23 cellular contexts compared by ENCODE assay signal in genomic region chr3:61078016-61078415, GRCh38.
"Had no signal": no experiment of that assay in that cellular context is flagged by ENCODE, and none has a peak within 500 bp of the region (broad histone marks: within the 10 kb centered on the region; RNA-seq: fewer than 3 reads in every experiment).

No MANE protein-coding gene starts in this region.

- H3K27ac Mint-ChIP-seq: activated CD4-positive, alpha-beta T cell treated with anti-CD3 and anti-CD28 coated beads for 36 hours; activated CD8-positive, alpha-beta T cell treated with anti-CD3 and anti-CD28 coated beads for 36 hours; activated naive CD8-positive, alpha-beta T cell treated with anti-CD3 and anti-CD28 coated beads, Interleukin-2, amount 10 ng/mL, durations not matched to agents 7 days and 5 days; activated T-cell treated with anti-CD3 and anti-CD28 coated beads, Interleukin-2, amount 50 U/mL, for 72 hours had no signal

- H3K27me3 Mint-ChIP-seq: activated CD4-positive, alpha-beta T cell treated with anti-CD3 and anti-CD28 coated beads for 36 hours; activated CD8-positive, alpha-beta T cell treated with anti-CD3 and anti-CD28 coated beads for 36 hours; activated naive CD8-positive, alpha-beta T cell treated with anti-CD3 and anti-CD28 coated beads, Interleukin-2, amount 10 ng/mL, durations not matched to agents 7 days and 5 days had no signal

- H3K4me3 Mint-ChIP-seq: activated CD4-positive, alpha-beta T cell treated with anti-CD3 and anti-CD28 coated beads for 36 hours; activated CD8-positive, alpha-beta T cell treated with anti-CD3 and anti-CD28 coated beads for 36 hours; activated naive CD8-positive, alpha-beta T cell treated with anti-CD3 and anti-CD28 coated beads, Interleukin-2, amount 10 ng/mL, durations not matched to agents 7 days and 5 days; activated T-cell treated with anti-CD3 and anti-CD28 coated beads, Interleukin-2, amount 50 U/mL, for 72 hours had no signal

- H3K36me3 Mint-ChIP-seq: activated naive CD8-positive, alpha-beta T cell treated with anti-CD3 and anti-CD28 coated beads, Interleukin-2, amount 10 ng/mL, durations not matched to agents 7 days and 5 days had no signal

- DNase-seq: activated CD4-positive, alpha-beta T cell treated with anti-CD3 and anti-CD28 coated beads for 36 hours; activated CD4-positive, alpha-beta T cell treated with anti-CD3 and anti-CD28 coated beads, Interleukin-2, amount 50 U/mL, for 1 hour; activated CD8-positive, alpha-beta memory T cell treated with anti-CD3 and anti-CD28 coated beads, Interleukin-2, amount 50 U/mL, for 4 hours; activated CD8-positive, alpha-beta T cell treated with anti-CD3 and anti-CD28 coated beads for 36 hours; activated naive CD4-positive, alpha-beta T cell treated with anti-CD3 and anti-CD28 coated beads, Interleukin-2, amount 50 U/mL, for 16 hours; activated naive CD8-positive, alpha-beta T cell treated with anti-CD3 and anti-CD28 coated beads, Interleukin-2, amount 10 ng/mL, durations not matched to agents 7 days and 5 days; activated T-cell treated with anti-CD3 and anti-CD28 coated beads, Interleukin-2, amount 50 U/mL, for 72 hours; adrenal gland; anterior cingulate cortex; central memory CD4-positive, alpha-beta T cell; NCI-H1092; NCI-H1417; NCI-H1930; NCI-H2171; NCI-H226; NCI-H526; NCI-H774; NK-92 treated with Interleukin-12 subunit alpha and Interleukin-12 subunit beta, amount 100 ng/mL, for 24 hours; OCI-M1; RPMI8226; SJCRH30; SK-N-SH; T-helper 1 cell had no signal

- H3K9me3 Mint-ChIP-seq: activated CD8-positive, alpha-beta T cell treated with anti-CD3 and anti-CD28 coated beads for 36 hours; activated T-cell treated with anti-CD3 and anti-CD28 coated beads, Interleukin-2, amount 50 U/mL, for 72 hours had no signal

- H3K4me1 Mint-ChIP-seq: activated CD4-positive, alpha-beta T cell treated with anti-CD3 and anti-CD28 coated beads for 36 hours; activated naive CD8-positive, alpha-beta T cell treated with anti-CD3 and anti-CD28 coated beads, Interleukin-2, amount 10 ng/mL, durations not matched to agents 7 days and 5 days had no signal
